Comparison of ENCODE assay signal across 22 cellular contexts in the genomic region with DNA sequence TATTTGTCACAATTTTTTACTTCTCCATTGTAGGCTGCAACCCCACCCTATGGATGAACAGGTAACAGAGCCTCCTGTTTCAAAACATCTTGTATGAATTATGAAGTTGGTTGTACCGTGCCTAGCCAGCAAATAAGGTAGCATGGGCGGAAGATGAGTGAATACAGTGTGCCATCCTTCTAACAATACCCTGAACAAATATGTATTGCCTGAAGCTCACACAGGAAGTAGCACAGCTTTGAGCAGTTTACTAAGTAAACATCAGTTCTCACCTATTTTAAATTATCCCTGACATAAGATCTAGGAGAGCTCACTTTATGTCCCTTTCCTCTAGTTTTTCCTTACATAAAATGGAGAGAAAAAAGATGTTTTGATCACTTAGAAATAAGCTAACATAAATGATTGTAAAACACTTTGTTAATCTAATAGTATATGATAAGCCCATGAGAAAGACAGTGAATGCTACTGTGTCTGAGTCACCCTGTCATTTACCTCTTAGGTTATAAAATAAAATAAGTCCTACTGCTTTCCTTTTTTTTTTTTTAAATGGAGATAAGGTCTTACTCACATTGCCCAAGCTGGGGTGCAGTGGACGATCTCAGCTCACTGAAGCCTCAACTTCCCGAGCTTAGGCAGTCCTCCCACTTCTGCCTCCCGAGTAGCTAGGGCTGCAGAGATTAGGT. TPM values are rescaled to one million over a fixed set of nuclear protein-coding genes. Genes with fewer than 3 reads are reported as not detected.
DNase-seq lines count a peak whose midpoint lies in the region; ATAC-seq lines count a peak whose summit lies in the region.
"Had no signal": no experiment of that assay in that cellular context is flagged by ENCODE, and none has a peak within 500 bp of the region (broad histone marks: within the 10 kb centered on the region; RNA-seq: fewer than 3 reads in every experiment).

No MANE protein-coding gene starts in this region.

- no peak overlapping the region for H3K4me3 Mint-ChIP-seq in T-cell
- peak overlapping the region in 1 of 10 donors; percentile 8 for H3K4me3 Mint-ChIP-seq in naive thymus-derived CD8-positive, alpha-beta T cell
- H3K4me3 Mint-ChIP-seq: activated naive CD8-positive, alpha-beta T cell treated with anti-CD3 and anti-CD28 coated beads for 36 hours; activated T-helper 1 cell treated with anti-CD3 and anti-CD28 coated beads, Interleukin-12 subunit alpha, Interleukin-12 subunit beta, Interleukin-2, Interleukin-4 antibody, amounts not matched to agents 30 ng/mL and 10 ng/mL and 1 ng/mL, durations not matched to agents 14 hours and 24 hours and 36 hours; dendritic cell treated with granulocyte-macrophage colony-stimulating factor and Interleukin-4, amounts not matched to agents 40 ng/mL and 50 ng/mL, for 4 days; memory B cell; nephron had no signal

- POLR2A ChIA-PET in T-cell (lab: Charles Lee) = interaction anchor here (0.6 to 0.8 kb wide), 2 partner anchors 12 to 1092 kb away, joined by 4 read pairs; no protein-coding TSS in a partner anchor
- POLR2A ChIA-PET in naive thymus-derived CD8-positive, alpha-beta T cell (lab: Charles Lee) = interaction anchor here (2.3 kb wide), 1 partner anchor 36 kb away, joined by 9 read pairs; the partner anchor contains the start of gene GRSF1

- DNase-seq in NCI-H345 treated with DMSO at 0.1 percent for 48 hours (lab: John Stamatoyannopoulos, UW; ENCODE audit: unreplicated experiment) (peak; percentile 1), NCI-H345 (lab: John Stamatoyannopoulos, UW) (no peak), M059J (ENCODE audit: low read depth) (peak; percentile 3), T-cell (no peak), NCI-H1694 (lab: John Stamatoyannopoulos, UW) (no peak)
- peak in 1 of 10 donors; percentile 4 for DNase-seq in naive thymus-derived CD8-positive, alpha-beta T cell
- DNase-seq: activated CD4-positive, alpha-beta T cell treated with anti-CD3 and anti-CD28 coated beads for 1 hour; activated naive CD8-positive, alpha-beta T cell treated with anti-CD3 and anti-CD28 coated beads for 36 hours; GF-D8; hippocampal formation; MG63; NCI-H187 treated with DMSO at 0.1 percent for 48 hours; NCI-H526 treated with DMSO at 0.1 percent for 48 hours; PC-9; stimulated activated CD4-positive, alpha-beta T cell treated with anti-CD3 and anti-CD28 coated beads, Interleukin-4, amount 100 ng/mL, for 24 hours; T1000 had no signal

- CTCF ChIA-PET in T-cell (lab: Charles Lee) = interaction anchor here in 1 of 2 donors (1.2 kb wide), 1 partner anchor 97 kb away, joined by 3 read pairs; no protein-coding TSS in a partner anchor

- no peaks in the 10 kb centered on the region for H3K27me3 Mint-ChIP-seq in T-cell
- H3K27me3 Mint-ChIP-seq in naive thymus-derived CD8-positive, alpha-beta T cell = no peaks in the 10 kb centered on the region
- H3K27me3 Mint-ChIP-seq: activated naive CD8-positive, alpha-beta T cell treated with anti-CD3 and anti-CD28 coated beads for 36 hours; dendritic cell treated with granulocyte-macrophage colony-stimulating factor and Interleukin-4, amounts not matched to agents 40 ng/mL and 50 ng/mL, for 4 days; memory B cell had no signal

- peak in 3 of 4 experiments; percentile 52 to 67 (median 58) for ATAC-seq in T-cell (replicated peaks in 1 of 4)
- peak in 1 of 2 donors; percentile 46 for ATAC-seq in naive thymus-derived CD8-positive, alpha-beta T cell
- ATAC-seq in activated CD4-positive, CD25-positive, alpha-beta regulatory T cell treated with anti-CD3 and anti-CD28 coated beads, Interleukin-2, amount 50 U/mL, for 24 hours = no peak
- no peak for ATAC-seq in GM18502 (IDR thresholded peaks at IDR 0.05; ENCODE audit: poor library complexity, unreplicated experiment)

- H3K27ac Mint-ChIP-seq in T-cell = no peak overlapping the region
- H3K27ac Mint-ChIP-seq in naive thymus-derived CD8-positive, alpha-beta T cell = peak overlapping the region in 6 of 10 donors; percentile 1 to 69 (median 30)
- H3K27ac Mint-ChIP-seq: activated naive CD8-positive, alpha-beta T cell treated with anti-CD3 and anti-CD28 coated beads for 36 hours; activated T-helper 1 cell treated with anti-CD3 and anti-CD28 coated beads, Interleukin-12 subunit alpha, Interleukin-12 subunit beta, Interleukin-2, Interleukin-4 antibody, amounts not matched to agents 30 ng/mL and 10 ng/mL and 1 ng/mL, durations not matched to agents 14 hours and 24 hours and 36 hours; dendritic cell treated with granulocyte-macrophage colony-stimulating factor and Interleukin-4, amounts not matched to agents 40 ng/mL and 50 ng/mL, for 4 days; memory B cell; nephron had no signal

- peaks cover 16 to 20% (median 19%) of the 10 kb centered on the region in 3 donors for H3K4me1 Mint-ChIP-seq in T-cell
- H3K4me1 Mint-ChIP-seq in naive thymus-derived CD8-positive, alpha-beta T cell = peaks cover 10 to 26% (median 23%) of the 10 kb centered on the region in 4 donors
- H3K4me1 Mint-ChIP-seq: memory B cell, nephron had no signal

- no peaks in the 10 kb centered on the region for H3K9me3 Mint-ChIP-seq in T-cell
- H3K9me3 Mint-ChIP-seq in naive thymus-derived CD8-positive, alpha-beta T cell = no peaks in the 10 kb centered on the region
- H3K9me3 Mint-ChIP-seq: activated naive CD8-positive, alpha-beta T cell treated with anti-CD3 and anti-CD28 coated beads for 36 hours; activated T-helper 1 cell treated with anti-CD3 and anti-CD28 coated beads, Interleukin-12 subunit alpha, Interleukin-12 subunit beta, Interleukin-2, Interleukin-4 antibody, amounts not matched to agents 30 ng/mL and 10 ng/mL and 1 ng/mL, durations not matched to agents 14 hours and 24 hours and 36 hours; dendritic cell treated with granulocyte-macrophage colony-stimulating factor and Interleukin-4, amounts not matched to agents 40 ng/mL and 50 ng/mL, for 4 days; memory B cell; nephron had no signal

- H3K36me3 Mint-ChIP-seq in T-cell = peaks cover 6% of the 10 kb centered on the region
- peaks cover 0 to 9% (median 1%) of the 10 kb centered on the region in 3 donors for H3K36me3 Mint-ChIP-seq in naive thymus-derived CD8-positive, alpha-beta T cell

RNA-seq across cellular contexts. Expression of gene GRSF1, which starts 36.6 kb away (rescaled TPM):
- 38.0 and 61.5 TPM in 2 replicates for total RNA-seq in M059J (2014; rRNA removed; shearing (Covaris generic))
- 10 to 100 TPM; 42.6 to 48.8 (median 44.7) TPM for total RNA-seq in T-cell
- 10 to 100 TPM; 57.5 to 59.5 TPM for total RNA-seq in naive thymus-derived CD8-positive, alpha-beta T cell
- polyA plus RNA-seq in naive thymus-derived CD8-positive, alpha-beta T cell = 10 to 100 TPM; 71.8 to 96.6 (median 84.4) TPM

Comparison
In these comparisons a context has a peak if more than half of its experiments do, and no peak if none do; other contexts are left out.
1. DNase-seq: peak in NCI-H345 treated with DMSO at 0.1 percent for 48 hours (single experiment) and M059J (single experiment); none in NCI-H345 (single experiment), T-cell (0 of 34) and NCI-H1694 (single experiment).
2. ATAC-seq: peak in T-cell (3 of 4); none in activated CD4-positive, CD25-positive, alpha-beta regulatory T cell treated with anti-CD3 and anti-CD28 coated beads, Interleukin-2, amount 50 U/mL, for 24 hours (0 of 2) and GM18502 (single experiment).
3. H3K27ac Mint-ChIP-seq: peak in naive thymus-derived CD8-positive, alpha-beta T cell (6 of 10); none in T-cell (0 of 2).